In the genomic region with DNA sequence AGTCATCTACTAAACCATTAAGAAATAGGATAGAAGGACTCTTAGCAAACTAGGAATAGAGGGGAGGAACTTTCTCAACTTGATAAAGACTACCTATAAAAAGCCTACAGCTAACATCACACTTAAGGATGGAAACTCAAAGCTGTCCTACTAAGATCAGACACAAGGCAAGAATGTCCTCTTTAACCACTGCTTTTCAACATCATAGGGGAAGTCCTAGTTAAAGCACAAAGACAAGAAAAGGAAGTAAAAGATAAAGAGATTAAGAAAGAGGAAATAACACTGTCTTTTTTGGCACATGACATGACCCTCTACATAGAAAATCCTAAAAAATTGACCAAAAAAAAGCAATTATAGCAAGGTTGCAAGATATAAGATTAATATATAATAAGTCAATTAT, we compare ENCODE assay signal across 10 cellular contexts.
A peak's percentile ranks its signal among the peaks of the same experiment; 100 is the strongest.
DNase-seq lines count a peak whose midpoint lies in the region; ATAC-seq and TF ChIP-seq lines count a peak whose summit lies in the region.
"Had no signal": no experiment of that assay in that cellular context is flagged by ENCODE, and none has a peak within 500 bp of the region (broad histone marks: within the 10 kb centered on the region; RNA-seq: fewer than 3 reads in every experiment).

No MANE protein-coding gene starts in this region.

- H3K4me1 ChIP-seq in left lung (peaks cover 0 to 20% of the 10 kb centered on the region in 2 donors), right atrium auricular region (no peaks in the 10 kb centered on the region), right cardiac atrium (ENCODE audit: control insufficient read depth, insufficient read depth, low read length) (no peaks in the 10 kb centered on the region), psoas muscle (no peaks in the 10 kb centered on the region)
- H3K4me1 ChIP-seq: parathyroid adenoma had no signal

- TF ChIP-seq CTCF in GM13976 (IDR thresholded peaks at IDR 0.05; ENCODE audit: borderline replicate concordance, control extremely low read depth, extremely low read depth, insufficient read depth, missing control alignments) (no peak), left lung (IDR thresholded peaks at IDR 0.05) (no peak), right atrium auricular region (IDR thresholded peaks at IDR 0.05) (no peak), psoas muscle (IDR thresholded peaks at IDR 0.05) (no peak)

- H3K36me3 ChIP-seq in left lung, result no peaks in the 10 kb centered on the region
- H3K36me3 ChIP-seq in right atrium auricular region, result no peaks in the 10 kb centered on the region
- no peaks in the 10 kb centered on the region for H3K36me3 ChIP-seq in psoas muscle (ENCODE audit: insufficient read depth in 1 of 2, low read depth in 1 of 2)

- no peaks in the 10 kb centered on the region for H3K27me3 ChIP-seq in left lung
- no peaks in the 10 kb centered on the region for H3K27me3 ChIP-seq in right atrium auricular region
- no peaks in the 10 kb centered on the region for H3K27me3 ChIP-seq in right cardiac atrium (ENCODE audit: control insufficient read depth, insufficient read depth)
- H3K27me3 ChIP-seq in psoas muscle (ENCODE audit: insufficient read depth in 3 of 3, low read length in 2 of 3), result no peaks in the 10 kb centered on the region

- H3K9me3 ChIP-seq in left lung (no peaks in the 10 kb centered on the region), right atrium auricular region (no peaks in the 10 kb centered on the region), right cardiac atrium (ENCODE audit: control insufficient read depth, low read length) (no peaks in the 10 kb centered on the region), psoas muscle (no peaks in the 10 kb centered on the region)

- H3K27ac ChIP-seq in left lung (peak overlapping the region in 1 of 2 donors; percentile 57), right atrium auricular region (no peak overlapping the region), right cardiac atrium (ENCODE audit: low read length) (no peak overlapping the region), psoas muscle (no peak overlapping the region)
- H3K27ac ChIP-seq: parathyroid adenoma had no signal

- in situ Hi-C loops in GM13976 (cut with MboI; ENCODE audit: low sequenced_read_pairs, unreplicated experiment), result no loop called here

- ATAC-seq in HG02642 (IDR thresholded peaks at IDR 0.05; ENCODE audit: poor library complexity, unreplicated experiment) (peak; percentile 60), left lung (peak; percentile 33), SK-N-SH treated with all-trans-retinoic acid at 6 μM for 48 hours (no peak), right cardiac atrium (no peak), psoas muscle (no peak)

- intact Hi-C loops in left lung (cut with DNase I), result no loop called here
- intact Hi-C loops in right cardiac atrium (cut with DNase I), result no loop called here
- intact Hi-C loops in psoas muscle (cut with DNase I), result no loop called here

- DNase-seq in GM13976 (ENCODE audit: low spot score) (peak; percentile 20), NOMO-1 treated with dmso at 0.1 percent for 144 hours (lab: John Stamatoyannopoulos, UW; ENCODE audit: unreplicated experiment) (peak; percentile 56), left lung (no peak), right atrium auricular region (ENCODE audit: low spot score) (no peak), right cardiac atrium (no peak), psoas muscle (no peak)
- DNase-seq: activated T-cell treated with anti-CD3 and anti-CD28 coated beads, Interleukin-2, amount 50 U/mL, for 1 hour had no signal

- H3K4me3 ChIP-seq in left lung, result no peak overlapping the region
- no peak overlapping the region for H3K4me3 ChIP-seq in right atrium auricular region
- H3K4me3 ChIP-seq in right cardiac atrium (ENCODE audit: low read length), result no peak overlapping the region
- H3K4me3 ChIP-seq in psoas muscle, result no peak overlapping the region

TF ChIP-seq in SK-N-SH treated with all-trans-retinoic acid at 6 μM for 48 hours, 23 proteins besides CTCF, POLR2A, EP300 and RAD21:
- TF ChIP-seq SNAI2 (CRISPR knock-in tag; IDR thresholded peaks at IDR 0.05), result no peak
- no peak for TF ChIP-seq ZNF8 (CRISPR knock-in tag; IDR thresholded peaks at IDR 0.05)
- TF ChIP-seq ZNF565 (CRISPR knock-in tag; conservative IDR thresholded peaks at IDR 0.05; ENCODE audit: low read depth), result no peak
- no peak for TF ChIP-seq ESRRG (CRISPR knock-in tag; IDR thresholded peaks at IDR 0.05)
- TF ChIP-seq ZFP30 (CRISPR knock-in tag; IDR thresholded peaks at IDR 0.05), result no peak
- TF ChIP-seq PPARA (CRISPR knock-in tag; IDR thresholded peaks at IDR 0.05; ENCODE audit: borderline replicate concordance), result no peak
- TF ChIP-seq GLIS3 (CRISPR knock-in tag; IDR thresholded peaks at IDR 0.05), result no peak
- TF ChIP-seq, protein P1, sequence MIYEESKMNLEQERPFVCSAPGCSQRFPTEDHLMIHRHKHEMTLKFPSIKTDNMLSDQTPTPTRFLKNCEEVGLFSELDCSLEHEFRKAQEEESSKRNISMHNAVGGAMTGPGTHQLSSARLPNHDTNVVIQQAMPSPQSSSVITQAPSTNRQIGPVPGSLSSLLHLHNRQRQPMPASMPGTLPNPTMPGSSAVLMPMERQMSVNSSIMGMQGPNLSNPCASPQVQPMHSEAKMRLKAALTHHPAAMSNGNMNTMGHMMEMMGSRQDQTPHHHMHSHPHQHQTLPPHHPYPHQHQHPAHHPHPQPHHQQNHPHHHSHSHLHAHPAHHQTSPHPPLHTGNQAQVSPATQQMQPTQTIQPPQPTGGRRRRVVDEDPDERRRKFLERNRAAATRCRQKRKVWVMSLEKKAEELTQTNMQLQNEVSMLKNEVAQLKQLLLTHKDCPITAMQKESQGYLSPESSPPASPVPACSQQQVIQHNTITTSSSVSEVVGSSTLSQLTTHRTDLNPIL (CRISPR knock-in tag; IDR thresholded peaks at IDR 0.05; ENCODE audit: low read depth), result no peak
- TF ChIP-seq, protein P2, sequence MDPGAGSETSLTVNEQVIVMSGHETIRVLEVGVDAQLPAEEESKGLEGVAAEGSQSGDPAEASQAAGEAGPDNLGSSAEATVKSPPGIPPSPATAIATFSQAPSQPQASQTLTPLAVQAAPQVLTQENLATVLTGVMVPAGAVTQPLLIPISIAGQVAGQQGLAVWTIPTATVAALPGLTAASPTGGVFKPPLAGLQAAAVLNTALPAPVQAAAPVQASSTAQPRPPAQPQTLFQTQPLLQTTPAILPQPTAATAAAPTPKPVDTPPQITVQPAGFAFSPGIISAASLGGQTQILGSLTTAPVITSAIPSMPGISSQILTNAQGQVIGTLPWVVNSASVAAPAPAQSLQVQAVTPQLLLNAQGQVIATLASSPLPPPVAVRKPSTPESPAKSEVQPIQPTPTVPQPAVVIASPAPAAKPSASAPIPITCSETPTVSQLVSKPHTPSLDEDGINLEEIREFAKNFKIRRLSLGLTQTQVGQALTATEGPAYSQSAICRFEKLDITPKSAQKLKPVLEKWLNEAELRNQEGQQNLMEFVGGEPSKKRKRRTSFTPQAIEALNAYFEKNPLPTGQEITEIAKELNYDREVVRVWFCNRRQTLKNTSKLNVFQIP (CRISPR knock-in tag; IDR thresholded peaks at IDR 0.05; ENCODE audit: borderline replicate concordance, low read depth), result no peak
- TF ChIP-seq, protein P3, sequence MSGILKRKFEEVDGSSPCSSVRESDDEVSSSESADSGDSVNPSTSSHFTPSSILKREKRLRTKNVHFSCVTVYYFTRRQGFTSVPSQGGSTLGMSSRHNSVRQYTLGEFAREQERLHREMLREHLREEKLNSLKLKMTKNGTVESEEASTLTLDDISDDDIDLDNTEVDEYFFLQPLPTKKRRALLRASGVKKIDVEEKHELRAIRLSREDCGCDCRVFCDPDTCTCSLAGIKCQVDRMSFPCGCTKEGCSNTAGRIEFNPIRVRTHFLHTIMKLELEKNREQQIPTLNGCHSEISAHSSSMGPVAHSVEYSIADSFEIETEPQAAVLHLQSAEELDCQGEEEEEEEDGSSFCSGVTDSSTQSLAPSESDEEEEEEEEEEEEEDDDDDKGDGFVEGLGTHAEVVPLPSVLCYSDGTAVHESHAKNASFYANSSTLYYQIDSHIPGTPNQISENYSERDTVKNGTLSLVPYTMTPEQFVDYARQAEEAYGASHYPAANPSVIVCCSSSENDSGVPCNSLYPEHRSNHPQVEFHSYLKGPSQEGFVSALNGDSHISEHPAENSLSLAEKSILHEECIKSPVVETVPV (CRISPR knock-in tag; IDR thresholded peaks at IDR 0.05), result no peak
- no peak for TF ChIP-seq RARB (CRISPR knock-in tag; IDR thresholded peaks at IDR 0.05)
- TF ChIP-seq ZC3H10 (CRISPR knock-in tag; IDR thresholded peaks at IDR 0.05), result no peak
- no peak for TF ChIP-seq TCF4 (CRISPR knock-in tag; IDR thresholded peaks at IDR 0.05; ENCODE audit: borderline replicate concordance)
- no peak for TF ChIP-seq ZNF70 (CRISPR knock-in tag; IDR thresholded peaks at IDR 0.05)

Comparison
In these comparisons a context has a peak if more than half of its experiments do, and no peak if none do; other contexts are left out.
1. DNase-seq: peak in GM13976 (single experiment) and NOMO-1 treated with dmso at 0.1 percent for 144 hours (single experiment); none in left lung (0 of 2), right atrium auricular region (single experiment), right cardiac atrium (0 of 3) and psoas muscle (0 of 2).
2. ATAC-seq: peak in HG02642 (single experiment) and left lung (single experiment); none in SK-N-SH treated with all-trans-retinoic acid at 6 μM for 48 hours (single experiment), right cardiac atrium (0 of 2) and psoas muscle (0 of 4).